7 cellular contexts compared by ENCODE assay signal in genomic region chr2:28274911-28275685, GRCh38.
A peak's percentile ranks its signal among the peaks of the same experiment; 100 is the strongest.
DNase-seq lines count a peak whose midpoint lies in the region; ATAC-seq and TF ChIP-seq lines count a peak whose summit lies in the region.

No MANE protein-coding gene starts in this region.

- TF ChIP-seq EP300 in suprapubic skin (IDR thresholded peaks at IDR 0.05): no peak

- intact Hi-C loops in left cardiac atrium (cut with DNase I): no loop called here

- DNase-seq in HFFc6 (peak; percentile 93), T1000 (lab: John Stamatoyannopoulos, UW) (peak; percentile 47), left cardiac atrium (peak; percentile 29), suprapubic skin (ENCODE audit: low spot score in 2 of 2) (no peak), OCI-M1 (lab: John Stamatoyannopoulos, UW) (no peak), NCI-H146 treated with DMSO at 0.1 percent for 48 hours (lab: John Stamatoyannopoulos, UW; ENCODE audit: unreplicated experiment) (no peak)

- peaks cover 82% of the 10 kb centered on the region for H3K4me1 Mint-ChIP-seq in HFFc6 (ENCODE audit: low read depth)

- H3K9me3 Mint-ChIP-seq in HFFc6: no peaks in the 10 kb centered on the region

- H3K27me3 ChIP-seq in suprapubic skin: no peaks in the 10 kb centered on the region

- H3K4me3 Mint-ChIP-seq in HFFc6: peak overlapping the region; percentile 73

- no peak for TF ChIP-seq POLR2A in suprapubic skin (IDR thresholded peaks at IDR 0.05)

- WGBS in suprapubic skin: 36% methylated on average over 11 of the region's 11 CpGs

- no peaks in the 10 kb centered on the region for H3K36me3 ChIP-seq in suprapubic skin

- no peak overlapping the region for H3K4me3 ChIP-seq in suprapubic skin

- H3K27ac ChIP-seq in suprapubic skin: peak overlapping the region; percentile 80

- H3K36me3 Mint-ChIP-seq in HFFc6 (ENCODE audit: low read depth): peaks cover 18% of the 10 kb centered on the region

- peaks cover 2% of the 10 kb centered on the region for H3K27me3 Mint-ChIP-seq in HFFc6 (ENCODE audit: insufficient read depth)

- peak; percentile 53 to 60 for ATAC-seq in left cardiac atrium
- no peak for ATAC-seq in GM21737 (IDR thresholded peaks at IDR 0.05; ENCODE audit: unreplicated experiment)

- H3K4me1 ChIP-seq in suprapubic skin: peaks cover 36% of the 10 kb centered on the region

- H3K9me3 ChIP-seq in suprapubic skin: no peaks in the 10 kb centered on the region

- TF ChIP-seq CTCF in HFFc6 (IDR thresholded peaks at IDR 0.05): no peak
- no peak for TF ChIP-seq CTCF in suprapubic skin (IDR thresholded peaks at IDR 0.05)

- H3K27ac Mint-ChIP-seq in HFFc6: peak overlapping the region; percentile 95

Comparison
In these comparisons a context has a peak if more than half of its experiments do, and no peak if none do; other contexts are left out.
1. DNase-seq: peak in HFFc6 (single experiment), T1000 (single experiment) and left cardiac atrium (single experiment); none in suprapubic skin (0 of 2), OCI-M1 (single experiment) and NCI-H146 treated with DMSO at 0.1 percent for 48 hours (single experiment).